Comparison of ENCODE assay signal across 20 cellular contexts in the genomic region with DNA sequence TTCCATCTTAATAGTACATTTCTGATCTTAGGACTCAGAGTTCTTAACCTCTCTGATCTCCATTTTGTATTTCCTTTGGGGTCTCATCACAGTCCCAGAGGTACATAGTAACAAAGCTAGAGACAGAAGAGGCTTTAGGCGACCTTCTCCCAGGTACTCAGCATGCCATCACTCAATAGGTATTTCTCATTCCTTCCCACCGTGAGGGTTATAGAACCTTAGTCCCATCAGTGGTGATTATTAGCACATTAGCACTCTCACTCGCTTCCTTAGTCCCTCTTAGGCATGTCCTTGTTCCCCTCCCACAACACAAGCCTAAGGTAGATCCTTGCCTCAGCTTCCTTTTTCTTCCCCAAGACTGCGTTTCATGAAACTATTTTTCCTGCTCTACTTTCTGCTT. TPM values are rescaled to one million over a fixed set of nuclear protein-coding genes. Genes with fewer than 3 reads are reported as not detected.
DNase-seq lines count a peak whose midpoint lies in the region; ATAC-seq and TF ChIP-seq lines count a peak whose summit lies in the region.
"Had no signal": no experiment of that assay in that cellular context is flagged by ENCODE, and none has a peak within 500 bp of the region (broad histone marks: within the 10 kb centered on the region; RNA-seq: fewer than 3 reads in every experiment).

No MANE protein-coding gene starts in this region.

- TF ChIP-seq POLR2A in esophagus squamous epithelium (IDR thresholded peaks at IDR 0.05), result no peak

- peaks cover 2% of the 10 kb centered on the region; the same call in 1 of the 3 replicates for H3K36me3 Mint-ChIP-seq in GM23338 (ENCODE audit: low read depth)
- H3K36me3 Mint-ChIP-seq in stimulated activated memory B cell treated with anti-CD40 and anti-IgM and Interleukin-4, amounts not matched to agents 10 μg/mL and 1 μg/mL and 100 μg/mL, for 72 hours, result peaks cover 40% of the 10 kb centered on the region

- H3K9ac ChIP-seq in SU-DHL-6 (ENCODE audit: low read length) (peak overlapping the region; percentile 29), iPS-20b (ENCODE audit: low read depth, low read length) (no peak overlapping the region; the same call in 1 of the 2 replicates)
- H3K9ac ChIP-seq: GM23248 had no signal

- H3K4me1 ChIP-seq in GM23338 (ENCODE audit: insufficient read depth), result peaks cover 55% of the 10 kb centered on the region
- H3K4me1 ChIP-seq in iPS-20b (ENCODE audit: insufficient read depth, low read length), result peaks cover 19% of the 10 kb centered on the region
- peaks cover 0 to 14% (median 3%) of the 10 kb centered on the region in 3 donors for H3K4me1 ChIP-seq in esophagus squamous epithelium
- H3K4me1 ChIP-seq in BE2C, result no peaks in the 10 kb centered on the region
- peaks cover 29% of the 10 kb centered on the region for H3K4me1 ChIP-seq in HAP-1

- H3F3A ChIP-seq in GM23338 (replicated peaks; ENCODE audit: low read depth), result no peaks in the 10 kb centered on the region
- H3F3A ChIP-seq in SU-DHL-6 (ENCODE audit: insufficient read depth), result peaks cover 93% of the 10 kb centered on the region

- H2AFZ ChIP-seq in GM23338 (no peak overlapping the region), SU-DHL-6 (ENCODE audit: low read depth, low read length, severe bottlenecking) (no peak overlapping the region)
- H2AFZ ChIP-seq: GM23248 had no signal

- peaks cover 42% of the 10 kb centered on the region for H3K4me1 Mint-ChIP-seq in GM23338
- peaks cover 65% of the 10 kb centered on the region for H3K4me1 Mint-ChIP-seq in stimulated activated memory B cell treated with anti-CD40 and anti-IgM and Interleukin-4, amounts not matched to agents 10 μg/mL and 1 μg/mL and 100 μg/mL, for 72 hours

- peak; percentile 15 for ATAC-seq in GM23338
- ATAC-seq in stimulated activated memory B cell treated with anti-CD40 and anti-IgM and Interleukin-4, amounts not matched to agents 10 μg/mL and 1 μg/mL and 100 μg/mL, for 72 hours, result no peak

- H3K9me3 ChIP-seq in SU-DHL-6 (ENCODE audit: insufficient read depth, low read length) (no peaks in the 10 kb centered on the region), iPS-20b (ENCODE audit: insufficient read depth, low read depth, low read length) (no peaks in the 10 kb centered on the region), esophagus squamous epithelium (no peaks in the 10 kb centered on the region), BE2C (no peaks in the 10 kb centered on the region), HAP-1 (no peaks in the 10 kb centered on the region)
- H3K9me3 ChIP-seq: Peyer's patch had no signal

- H3K27ac ChIP-seq in GM23338 (ENCODE audit: low read depth) (no peak overlapping the region), SU-DHL-6 (ENCODE audit: low read depth, low read length) (peak overlapping the region; percentile 93), iPS-20b (ENCODE audit: low read length) (no peak overlapping the region), esophagus squamous epithelium (no peak overlapping the region), brain microvascular endothelial cell (no peak overlapping the region)
- H3K27ac ChIP-seq: SK-N-MC had no signal

- H3K4me3 Mint-ChIP-seq in GM23338, result peak overlapping the region; percentile 0; the same call in 1 of the 3 replicates
- peak overlapping the region; percentile 66 for H3K4me3 Mint-ChIP-seq in stimulated activated memory B cell treated with anti-CD40 and anti-IgM and Interleukin-4, amounts not matched to agents 10 μg/mL and 1 μg/mL and 100 μg/mL, for 72 hours
- H3K4me3 Mint-ChIP-seq: HFFc6 had no signal

- H4K20me1 ChIP-seq in GM23338 (replicated peaks; ENCODE audit: insufficient read depth), result peaks cover 6% of the 10 kb centered on the region
- peaks cover 29% of the 10 kb centered on the region for H4K20me1 ChIP-seq in SU-DHL-6 (ENCODE audit: low read depth, low read length)

- H3K4me3 ChIP-seq in GM23338 (no peak overlapping the region), SU-DHL-6 (ENCODE audit: insufficient read depth, low read length, poor library complexity, severe bottlenecking) (no peak overlapping the region), iPS-20b (ENCODE audit: low read length) (peak overlapping the region; percentile 24; the same call in 1 of the 2 replicates), esophagus squamous epithelium (no peak overlapping the region), BE2C (ENCODE audit: low read depth, low read length) (no peak overlapping the region), HAP-1 (no peak overlapping the region), brain microvascular endothelial cell (ENCODE audit: low read depth, low read length) (no peak overlapping the region)
- H3K4me3 ChIP-seq: GM23248, Peyer's patch, SK-N-MC had no signal

- 75 to 78% methylated on average over 4 of the region's 4 CpGs for WGBS in esophagus squamous epithelium, 2 donors

- H3K9me2 ChIP-seq in GM23338 (ENCODE audit: insufficient read depth), result no peaks in the 10 kb centered on the region; the same call in 1 of the 2 replicates
- no peaks in the 10 kb centered on the region for H3K9me2 ChIP-seq in SU-DHL-6 (replicated peaks; ENCODE audit: insufficient read depth, low read length)

- H3K27me3 ChIP-seq in GM23338 (ENCODE audit: insufficient read depth) (no peaks in the 10 kb centered on the region), SU-DHL-6 (ENCODE audit: low read length) (no peaks in the 10 kb centered on the region), iPS-20b (ENCODE audit: insufficient read depth, low read length) (no peaks in the 10 kb centered on the region), esophagus squamous epithelium (no peaks in the 10 kb centered on the region), BE2C (no peaks in the 10 kb centered on the region), HAP-1 (ENCODE audit: low read depth) (no peaks in the 10 kb centered on the region), brain microvascular endothelial cell (replicated peaks) (no peaks in the 10 kb centered on the region)
- H3K27me3 ChIP-seq: Peyer's patch had no signal

- in situ Hi-C loops in HAP-1 (cut with MboI; ENCODE audit: low sequenced_read_pairs) (no loop called here), brain microvascular endothelial cell (cut with HindIII; ENCODE audit: low pct_ligation_motif_present, low sequenced_read_pairs) (no loop called here)

- DNase-seq in GM23338 (ENCODE audit: low spot score), result peak; percentile 34
- DNase-seq in esophagus squamous epithelium (lab: John Stamatoyannopoulos, UW), result no peak
- no peak for DNase-seq in BE2C
- no peak for DNase-seq in HAP-1 (ENCODE audit: low spot score in 2 of 2)
- no peak for DNase-seq in brain microvascular endothelial cell
- DNase-seq: COR-L47, GM23248, HFFc6, Kasumi-1, MM.1S, NCI-H1092 treated with DMSO at 0.1 percent for 48 hours, NCI-H2081 treated with DMSO at 0.1 percent for 48 hours, NCI-H510A, NCI-H82, Peyer's patch, Right ventricle myocardium superior had no signal

- H3K4me2 ChIP-seq in GM23338 (0 out of 2 replicates have a peak overlapping the region, but pooled peaks have one; percentile 14), SU-DHL-6 (ENCODE audit: low read depth, low read length, poor library complexity, severe bottlenecking) (peak overlapping the region; percentile 77)

- H3K36me3 ChIP-seq in GM23338 (ENCODE audit: insufficient read depth) (no peaks in the 10 kb centered on the region), SU-DHL-6 (ENCODE audit: low read length) (peaks cover 23% of the 10 kb centered on the region), iPS-20b (ENCODE audit: insufficient read depth, low read depth, low read length) (no peaks in the 10 kb centered on the region), esophagus squamous epithelium (no peaks in the 10 kb centered on the region), BE2C (no peaks in the 10 kb centered on the region), HAP-1 (replicated peaks) (no peaks in the 10 kb centered on the region; the same call in 1 of the 2 replicates), brain microvascular endothelial cell (replicated peaks) (no peaks in the 10 kb centered on the region)
- H3K36me3 ChIP-seq: Peyer's patch had no signal

- H3K27me3 Mint-ChIP-seq in GM23338 (ENCODE audit: insufficient read depth, low read depth, poor library complexity), result no peaks in the 10 kb centered on the region
- no peaks in the 10 kb centered on the region for H3K27me3 Mint-ChIP-seq in stimulated activated memory B cell treated with anti-CD40 and anti-IgM and Interleukin-4, amounts not matched to agents 10 μg/mL and 1 μg/mL and 100 μg/mL, for 72 hours

- TF ChIP-seq CTCF in GM23338 (conservative IDR thresholded peaks at IDR 0.05; ENCODE audit: low read depth in 2 of 2), result no peak
- TF ChIP-seq CTCF in SU-DHL-6 (IDR thresholded peaks at IDR 0.05; ENCODE audit: insufficient read depth, low read length, poor library complexity, severe bottlenecking), result no peak
- no peak for TF ChIP-seq CTCF in esophagus squamous epithelium (IDR thresholded peaks at IDR 0.05)
- TF ChIP-seq CTCF in BE2C (IDR thresholded peaks at IDR 0.05; ENCODE audit: low read depth, low read length), result no peak
- no peak for TF ChIP-seq CTCF in brain microvascular endothelial cell (IDR thresholded peaks at IDR 0.05; ENCODE audit: low read depth, low read length, missing control alignments)

- intact Hi-C loops in esophagus squamous epithelium (cut with DNase I), result no loop called here

- H3K79me2 ChIP-seq in GM23338 (replicated peaks; ENCODE audit: insufficient read depth) (peaks cover 81% of the 10 kb centered on the region), SU-DHL-6 (ENCODE audit: insufficient read depth, low read length) (peaks cover 99% of the 10 kb centered on the region)

- H3K9me3 Mint-ChIP-seq in GM23338, result no peaks in the 10 kb centered on the region
- no peaks in the 10 kb centered on the region for H3K9me3 Mint-ChIP-seq in stimulated activated memory B cell treated with anti-CD40 and anti-IgM and Interleukin-4, amounts not matched to agents 10 μg/mL and 1 μg/mL and 100 μg/mL, for 72 hours
- H3K9me3 Mint-ChIP-seq: HFFc6 had no signal

- peak overlapping the region; percentile 39; the same call in 1 of the 2 replicates for H3K27ac Mint-ChIP-seq in GM23338
- H3K27ac Mint-ChIP-seq in stimulated activated memory B cell treated with anti-CD40 and anti-IgM and Interleukin-4, amounts not matched to agents 10 μg/mL and 1 μg/mL and 100 μg/mL, for 72 hours, result peak overlapping the region; percentile 70
- H3K27ac Mint-ChIP-seq: HFFc6 had no signal

TF ChIP-seq in GM23338, 12 proteins besides CTCF, POLR2A, EP300 and RAD21 (continues in another document):
- no peak for TF ChIP-seq NANOG (IDR thresholded peaks at IDR 0.05; ENCODE audit: borderline replicate concordance)
- no peak for TF ChIP-seq EZH2 (IDR thresholded peaks at IDR 0.05; ENCODE audit: low read depth, unreplicated experiment)
- TF ChIP-seq JUNB (IDR thresholded peaks at IDR 0.05; ENCODE audit: unreplicated experiment), result no peak

RNA-seq across cellular contexts. Expression of a gene that starts 14.7 kb away (rescaled TPM):
- 29.0 and 30.3 TPM in 2 replicates for total RNA-seq in GM23338 (2014; rRNA removed; shearing (Covaris generic))
- 28.2 and 33.3 TPM in 2 replicates for polyA plus RNA-seq in GM23338 (2016; fragmentation: Nextera tagmentation; extraction: Ambion mirVana)
- 10 to 100 TPM; 15.1 to 27.5 (median 17.7) TPM for total RNA-seq in esophagus squamous epithelium
- 6.5 TPM for polyA plus RNA-seq in BE2C (2012; ENCODE audit: insufficient read depth, insufficient read length, low read depth)
